ENCODE assay signal across 8 cellular contexts in the genomic region with DNA sequence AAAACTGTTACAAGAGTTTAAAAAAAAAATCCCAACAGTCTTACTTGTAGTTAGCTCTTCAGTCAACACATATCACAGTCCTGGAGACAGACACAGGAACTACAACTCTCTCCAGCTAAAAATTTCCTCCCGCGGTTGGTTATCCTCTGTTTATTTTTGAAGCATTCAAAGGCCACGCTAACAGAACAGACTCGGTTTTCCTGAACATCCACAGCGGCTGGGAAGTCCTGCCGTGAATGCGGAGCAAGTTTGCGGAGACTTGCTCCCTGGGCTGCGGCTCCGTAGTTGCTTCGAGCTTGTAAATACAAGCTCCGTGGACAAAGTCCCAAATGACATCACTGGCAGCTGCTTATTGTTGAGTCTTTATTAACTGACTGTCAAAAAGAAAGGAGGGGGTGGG. TPM values are rescaled to one million over a fixed set of nuclear protein-coding genes. Genes with fewer than 3 reads are reported as not detected.
A peak's percentile ranks its signal among the peaks of the same experiment; 100 is the strongest.
DNase-seq lines count a peak whose midpoint lies in the region; ATAC-seq, FAIRE-seq and TF ChIP-seq lines count a peak whose summit lies in the region.

NCKAP5 (minus strand) TSS at position 292 of the 400 bp plus-strand sequence. CDS start 50,937 bp downstream, outside the sequence.

- no peak for FAIRE-seq in small intestine (lab: Jason Lieb, UNC)

- H3K27ac Mint-ChIP-seq in glutamatergic neuron (ENCODE audit: unreplicated experiment), result no peak within 1 kb of the TSS

- no peak within 1 kb of the TSS for H3K4me3 Mint-ChIP-seq in glutamatergic neuron (ENCODE audit: unreplicated experiment)

- no peaks in the 10 kb centered on the region for H3K9me3 ChIP-seq in colonic mucosa
- H3K9me3 ChIP-seq in small intestine (ENCODE audit: control insufficient read depth, low read depth), result no peaks in the 10 kb centered on the region

- peaks cover 8% of the 10 kb centered on the region for H3K27me3 Mint-ChIP-seq in glutamatergic neuron (ENCODE audit: unreplicated experiment)

- H3K9ac ChIP-seq in colonic mucosa (ENCODE audit: low read depth in 2 of 2, low read length in 2 of 2), result peak within 1 kb of the TSS in 1 of 2 donors; percentile 0

- H3K27ac ChIP-seq in colonic mucosa (no peak within 1 kb of the TSS), small intestine (ENCODE audit: low read depth in 1 of 2, low read length in 1 of 2) (peak within 1 kb of the TSS; percentile 38 to 39)

- WGBS in small intestine, 3 donors, result 1 to 4% (median 4%) methylated on average over 12 of the region's 12 CpGs

- no peaks in the 10 kb centered on the region for H3K36me3 Mint-ChIP-seq in glutamatergic neuron (ENCODE audit: unreplicated experiment)

- ATAC-seq in left colon, result peak; percentile 93

- peaks cover 8% of the 10 kb centered on the region for H3K4me1 Mint-ChIP-seq in glutamatergic neuron (ENCODE audit: low read depth, unreplicated experiment)

- no peaks in the 10 kb centered on the region for H3K9me3 Mint-ChIP-seq in glutamatergic neuron (ENCODE audit: unreplicated experiment)

- no peaks in the 10 kb centered on the region for H3K27me3 ChIP-seq in colonic mucosa
- no peaks in the 10 kb centered on the region for H3K27me3 ChIP-seq in small intestine (ENCODE audit: control insufficient read depth in 2 of 2, insufficient read depth in 2 of 2, low read length in 2 of 2)

- H3K36me3 ChIP-seq in colonic mucosa, result no peaks in the 10 kb centered on the region
- H3K36me3 ChIP-seq in small intestine (ENCODE audit: control insufficient read depth in 2 of 2, insufficient read depth in 2 of 2, low read length in 2 of 2), result no peaks in the 10 kb centered on the region

- intact Hi-C loops in colonic mucosa (cut with DNase I) (loop anchor here (10.0 kb wide), 2 partner anchors 143 to 1023 kb away; no protein-coding TSS in a partner anchor), left colon (cut with DNase I, micrococcal nuclease) (no loop called here)

- DNase-seq in HuH-7.5 (ENCODE audit: low spot score), result peak; percentile 28
- DNase-seq in colonic mucosa, result peak; percentile 79
- peak; percentile 66 to 71 for DNase-seq in left colon
- peak; percentile 92 for DNase-seq in small intestine
- no peak for DNase-seq in glutamatergic neuron
- DNase-seq in NCI-H1048 (lab: John Stamatoyannopoulos, UW), result no peak
- DNase-seq in GM10266 (ENCODE audit: extremely low spot score), result no peak
- DNase-seq in GF-D8 (lab: John Stamatoyannopoulos, UW), result no peak

- H3K4me1 ChIP-seq in colonic mucosa (no peaks in the 10 kb centered on the region), small intestine (ENCODE audit: control insufficient read depth in 2 of 2, insufficient read depth in 1 of 2, low read depth in 1 of 2, low read length in 1 of 2) (peaks cover 0 to 3% of the 10 kb centered on the region in 2 donors)

- peak within 1 kb of the TSS; percentile 1 for H3K4me3 ChIP-seq in colonic mucosa
- H3K4me3 ChIP-seq in small intestine (ENCODE audit: low read depth in 1 of 2, low read length in 2 of 2), result peak within 1 kb of the TSS in 1 of 2 donors; percentile 29

- TF ChIP-seq CTCF in colonic mucosa (IDR thresholded peaks at IDR 0.05), result no peak
- no peak for TF ChIP-seq CTCF in glutamatergic neuron (IDR thresholded peaks at IDR 0.05; ENCODE audit: partially characterized antibody, unreplicated experiment)
- no peak for TF ChIP-seq CTCF in GM10266 (IDR thresholded peaks at IDR 0.05; ENCODE audit: control insufficient read depth, insufficient read depth, low read depth, missing control alignments)

RNA-seq across cellular contexts. Expression of gene NCKAP5, which starts in this region (rescaled TPM):
- total RNA-seq in colonic mucosa, result 1 to 10 TPM; 2.9 to 3.7 TPM
- total RNA-seq in left colon, result 1 to 10 TPM; 2.0 to 5.8 TPM
- 1 to 10 TPM in 2 of 3 donors, under 1 TPM in 1; 0.52 to 7.8 (median 7.0) TPM for polyA plus RNA-seq in small intestine
- total RNA-seq in glutamatergic neuron (ENCODE audit: unreplicated experiment), result 0.20 TPM

Comparison
In these comparisons a context has a peak if more than half of its experiments do, and no peak if none do; other contexts are left out.
1. DNase-seq: peak in HuH-7.5 (single experiment), colonic mucosa (single experiment), left colon (2 of 2) and small intestine (single experiment); none in glutamatergic neuron (single experiment), NCI-H1048 (single experiment), GM10266 (single experiment) and GF-D8 (single experiment).